ENCODE assay signal across 1 cellular context in the genomic region with DNA sequence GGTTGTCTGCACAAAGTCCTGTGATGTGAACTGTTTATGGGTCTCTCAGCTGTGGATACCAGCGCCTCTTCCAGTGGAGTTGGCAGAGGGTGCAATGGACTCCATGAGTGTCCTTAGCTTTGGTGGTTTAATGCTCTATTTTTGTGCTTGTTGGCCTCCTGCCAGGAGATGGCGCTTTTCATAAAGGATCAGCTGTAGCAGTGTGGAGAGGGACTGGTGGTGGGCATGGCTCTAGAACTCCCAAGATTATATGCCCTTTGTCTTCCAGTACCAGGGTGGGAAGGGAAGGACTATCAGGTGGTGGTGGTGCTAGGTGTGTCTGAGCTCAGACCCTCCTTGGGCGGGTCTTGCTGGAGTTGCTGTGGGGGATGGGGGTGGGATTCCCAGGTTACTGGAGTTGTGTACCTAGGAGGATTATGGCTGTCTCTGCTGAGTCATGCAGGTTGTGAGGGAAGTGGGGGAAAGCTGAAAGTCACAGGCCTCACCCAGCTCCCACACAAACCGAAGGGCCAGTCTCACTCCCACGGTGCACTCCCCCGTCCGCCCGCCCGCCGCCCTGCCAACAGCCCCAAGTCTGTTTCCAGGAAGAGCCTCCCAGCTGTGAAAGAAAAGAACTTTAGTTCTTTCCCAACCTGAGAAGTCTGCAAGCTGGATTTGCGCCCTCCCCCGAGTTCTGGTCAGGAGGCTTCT.
A peak's percentile ranks its signal among the peaks of the same experiment; 100 is the strongest.
TF ChIP-seq lines count a peak whose summit lies in the region.

No MANE protein-coding gene starts in this region.

TF ChIP-seq in GM23338, 12 proteins besides CTCF, POLR2A, EP300 and RAD21 (continued from another document):
- TF ChIP-seq, protein P1, sequence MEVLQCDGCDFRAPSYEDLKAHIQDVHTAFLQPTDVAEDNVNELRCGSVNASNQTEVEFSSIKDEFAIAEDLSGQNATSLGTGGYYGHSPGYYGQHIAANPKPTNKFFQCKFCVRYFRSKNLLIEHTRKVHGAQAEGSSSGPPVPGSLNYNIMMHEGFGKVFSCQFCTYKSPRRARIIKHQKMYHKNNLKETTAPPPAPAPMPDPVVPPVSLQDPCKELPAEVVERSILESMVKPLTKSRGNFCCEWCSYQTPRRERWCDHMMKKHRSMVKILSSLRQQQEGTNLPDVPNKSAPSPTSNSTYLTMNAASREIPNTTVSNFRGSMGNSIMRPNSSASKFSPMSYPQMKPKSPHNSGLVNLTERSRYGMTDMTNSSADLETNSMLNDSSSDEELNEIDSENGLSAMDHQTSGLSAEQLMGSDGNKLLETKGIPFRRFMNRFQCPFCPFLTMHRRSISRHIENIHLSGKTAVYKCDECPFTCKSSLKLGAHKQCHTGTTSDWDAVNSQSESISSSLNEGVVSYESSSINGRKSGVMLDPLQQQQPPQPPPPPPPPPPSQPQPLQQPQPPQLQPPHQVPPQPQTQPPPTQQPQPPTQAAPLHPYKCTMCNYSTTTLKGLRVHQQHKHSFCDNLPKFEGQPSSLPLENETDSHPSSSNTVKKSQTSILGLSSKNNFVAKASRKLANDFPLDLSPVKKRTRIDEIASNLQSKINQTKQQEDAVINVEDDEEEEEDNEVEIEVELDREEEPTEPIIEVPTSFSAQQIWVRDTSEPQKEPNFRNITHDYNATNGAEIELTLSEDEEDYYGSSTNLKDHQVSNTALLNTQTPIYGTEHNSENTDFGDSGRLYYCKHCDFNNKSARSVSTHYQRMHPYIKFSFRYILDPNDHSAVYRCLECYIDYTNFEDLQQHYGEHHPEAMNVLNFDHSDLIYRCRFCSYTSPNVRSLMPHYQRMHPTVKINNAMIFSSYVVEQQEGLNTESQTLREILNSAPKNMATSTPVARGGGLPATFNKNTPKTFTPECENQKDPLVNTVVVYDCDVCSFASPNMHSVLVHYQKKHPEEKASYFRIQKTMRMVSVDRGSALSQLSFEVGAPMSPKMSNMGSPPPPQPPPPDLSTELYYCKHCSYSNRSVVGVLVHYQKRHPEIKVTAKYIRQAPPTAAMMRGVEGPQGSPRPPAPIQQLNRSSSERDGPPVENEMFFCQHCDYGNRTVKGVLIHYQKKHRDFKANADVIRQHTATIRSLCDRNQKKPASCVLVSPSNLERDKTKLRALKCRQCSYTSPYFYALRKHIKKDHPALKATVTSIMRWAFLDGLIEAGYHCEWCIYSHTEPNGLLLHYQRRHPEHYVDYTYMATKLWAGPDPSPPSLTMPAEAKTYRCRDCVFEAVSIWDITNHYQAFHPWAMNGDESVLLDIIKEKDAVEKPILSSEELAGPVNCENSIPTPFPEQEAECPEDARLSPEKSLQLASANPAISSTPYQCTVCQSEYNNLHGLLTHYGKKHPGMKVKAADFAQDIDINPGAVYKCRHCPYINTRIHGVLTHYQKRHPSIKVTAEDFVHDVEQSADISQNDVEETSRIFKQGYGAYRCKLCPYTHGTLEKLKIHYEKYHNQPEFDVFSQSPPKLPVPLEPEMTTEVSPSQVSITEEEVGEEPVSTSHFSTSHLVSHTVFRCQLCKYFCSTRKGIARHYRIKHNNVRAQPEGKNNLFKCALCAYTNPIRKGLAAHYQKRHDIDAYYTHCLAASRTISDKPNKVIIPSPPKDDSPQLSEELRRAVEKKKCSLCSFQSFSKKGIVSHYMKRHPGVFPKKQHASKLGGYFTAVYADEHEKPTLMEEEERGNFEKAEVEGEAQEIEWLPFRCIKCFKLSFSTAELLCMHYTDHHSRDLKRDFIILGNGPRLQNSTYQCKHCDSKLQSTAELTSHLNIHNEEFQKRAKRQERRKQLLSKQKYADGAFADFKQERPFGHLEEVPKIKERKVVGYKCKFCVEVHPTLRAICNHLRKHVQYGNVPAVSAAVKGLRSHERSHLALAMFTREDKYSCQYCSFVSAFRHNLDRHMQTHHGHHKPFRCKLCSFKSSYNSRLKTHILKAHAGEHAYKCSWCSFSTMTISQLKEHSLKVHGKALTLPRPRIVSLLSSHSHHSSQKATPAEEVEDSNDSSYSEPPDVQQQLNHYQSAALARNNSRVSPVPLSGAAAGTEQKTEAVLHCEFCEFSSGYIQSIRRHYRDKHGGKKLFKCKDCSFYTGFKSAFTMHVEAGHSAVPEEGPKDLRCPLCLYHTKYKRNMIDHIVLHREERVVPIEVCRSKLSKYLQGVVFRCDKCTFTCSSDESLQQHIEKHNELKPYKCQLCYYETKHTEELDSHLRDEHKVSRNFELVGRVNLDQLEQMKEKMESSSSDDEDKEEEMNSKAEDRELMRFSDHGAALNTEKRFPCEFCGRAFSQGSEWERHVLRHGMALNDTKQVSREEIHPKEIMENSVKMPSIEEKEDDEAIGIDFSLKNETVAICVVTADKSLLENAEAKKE (CRISPR knock-in tag; IDR thresholded peaks at IDR 0.05), result 0 out of 2 replicates have a peak, but pooled peaks have one; percentile 12
